8 cellular contexts compared by ENCODE assay signal in genomic region chr5:127320032-127320945, GRCh38. TPM values are rescaled to one million over a fixed set of nuclear protein-coding genes. Genes with fewer than 3 reads are reported as not detected.
DNase-seq lines count a peak whose midpoint lies in the region; ATAC-seq and TF ChIP-seq lines count a peak whose summit lies in the region.

No MANE protein-coding gene starts in this region.

- H3K4me3 Mint-ChIP-seq in chondrocyte (ENCODE audit: unreplicated experiment) (no peak overlapping the region), HFFc6 (no peak overlapping the region)

- H3K9me3 Mint-ChIP-seq in chondrocyte (ENCODE audit: low read depth) (no peaks in the 10 kb centered on the region), HFFc6 (no peaks in the 10 kb centered on the region)

- ATAC-seq in GM21576 (IDR thresholded peaks at IDR 0.05; ENCODE audit: unreplicated experiment), result peak; percentile 95

- no peaks in the 10 kb centered on the region for H3K36me3 Mint-ChIP-seq in chondrocyte (ENCODE audit: low read depth)
- no peaks in the 10 kb centered on the region for H3K36me3 Mint-ChIP-seq in HFFc6 (ENCODE audit: low read depth)

- peaks cover 9% of the 10 kb centered on the region for H3K4me1 Mint-ChIP-seq in chondrocyte (ENCODE audit: low read depth)
- H3K4me1 Mint-ChIP-seq in HFFc6 (ENCODE audit: low read depth), result no peaks in the 10 kb centered on the region

- H3K4me3 ChIP-seq in GM12865 (ENCODE audit: low read depth, low read length), result no peak overlapping the region

- DNase-seq in GM12865 (ENCODE audit: low read depth) (peak; percentile 75), HT-29 (ENCODE audit: low spot score) (peak; percentile 43), fibroblast of peridontal ligament (ENCODE audit: extremely low read depth) (peak; percentile 1), DMS 273 (lab: John Stamatoyannopoulos, UW; ENCODE audit: unreplicated experiment) (no peak), chondrocyte (ENCODE audit: low spot score) (no peak), HFFc6 (no peak)
- DNase-seq in stimulated activated CD4-positive, alpha-beta T cell treated with anti-CD3 and anti-CD28 coated beads, Interleukin-2, amount 100 ng/mL, for 24 hours, result no peak

- H3K27ac Mint-ChIP-seq in chondrocyte (ENCODE audit: unreplicated experiment) (no peak overlapping the region), HFFc6 (no peak overlapping the region)

- H3K27me3 Mint-ChIP-seq in chondrocyte (ENCODE audit: low read depth), result no peaks in the 10 kb centered on the region
- peaks cover 9% of the 10 kb centered on the region for H3K27me3 Mint-ChIP-seq in HFFc6 (ENCODE audit: insufficient read depth)

- TF ChIP-seq CTCF in GM12865 (IDR thresholded peaks at IDR 0.05; ENCODE audit: insufficient read depth, low read depth, low read length, missing control alignments) (no peak), chondrocyte (IDR thresholded peaks at IDR 0.05) (no peak), HFFc6 (IDR thresholded peaks at IDR 0.05) (no peak)

RNA-seq across cellular contexts. Expression of gene MEGF10, which starts 29.7 kb away (rescaled TPM):
- not detected in 2 replicates for total RNA-seq in HT-29 (2014; rRNA removed; shearing (Covaris generic))
- total RNA-seq in chondrocyte, result 6.6 to 10.8 TPM (median 7.8 TPM) in 3 replicates
- not detected for total RNA-seq in HFFc6 (2021; fragmentation: NEBNext Ultra II Directional; extraction: Animal tissue kit (Norgen Biotek cat#: 25700))

Comparison
In these comparisons a context has a peak if more than half of its experiments do, and no peak if none do; other contexts are left out.
1. DNase-seq: peak in GM12865 (single experiment), HT-29 (single experiment) and fibroblast of peridontal ligament (single experiment); none in DMS 273 (single experiment), chondrocyte (single experiment), stimulated activated CD4-positive, alpha-beta T cell treated with anti-CD3 and anti-CD28 coated beads, Interleukin-2, amount 100 ng/mL, for 24 hours (0 of 2) and HFFc6 (single experiment).